In the genomic region with DNA sequence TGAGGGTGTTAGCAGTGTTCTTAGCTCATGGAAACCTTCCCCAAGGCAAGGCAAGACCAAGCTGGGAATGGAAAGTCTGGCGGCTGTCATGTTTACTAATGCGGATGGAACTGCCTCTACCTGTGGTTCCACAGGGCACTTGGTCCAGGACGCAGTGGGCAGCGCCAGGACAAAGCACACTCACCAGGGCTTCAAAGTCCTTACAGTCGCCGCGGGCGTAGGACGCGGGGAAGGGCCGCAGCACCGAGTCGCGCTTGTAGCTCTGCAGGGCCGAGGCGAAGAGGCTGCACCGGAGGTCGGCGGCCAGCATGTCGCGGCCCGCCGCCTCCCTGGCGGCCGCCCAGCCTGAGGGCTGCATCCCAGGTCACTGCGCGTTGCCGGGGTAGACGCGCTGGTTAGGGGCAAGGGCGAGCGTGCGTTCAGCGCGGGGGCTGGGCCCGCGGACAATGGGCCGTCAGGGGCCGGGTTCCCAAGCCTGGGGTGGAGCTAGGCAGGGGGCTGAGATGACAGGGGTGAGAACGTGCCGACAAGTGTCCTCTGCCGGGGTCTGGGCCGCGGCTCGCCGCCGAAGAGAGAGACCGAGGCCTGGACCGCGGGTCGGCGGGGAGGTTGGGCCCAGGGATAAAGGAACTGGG, we compare ENCODE assay signal across 8 cellular contexts. TPM values are rescaled to one million over a fixed set of nuclear protein-coding genes. Genes with fewer than 3 reads are reported as not detected.
DNase-seq lines count a peak whose midpoint lies in the region; ATAC-seq and TF ChIP-seq lines count a peak whose summit lies in the region.

No MANE protein-coding gene starts in this region.

- TF ChIP-seq CTCF in WTC11 (IDR thresholded peaks at IDR 0.05) (no peak), foreskin fibroblast (IDR thresholded peaks at IDR 0.05; ENCODE audit: low read depth, low read length) (no peak), neural crest cell (conservative IDR thresholded peaks at IDR 0.05) (no peak)

- ATAC-seq in GM19467 (IDR thresholded peaks at IDR 0.05; ENCODE audit: unreplicated experiment) = peak; percentile 26
- ATAC-seq in HG03520 (IDR thresholded peaks at IDR 0.05; ENCODE audit: unreplicated experiment) = peak; percentile 22
- peak; percentile 62 for ATAC-seq in WTC11

- H3K36me3 ChIP-seq in ES-I3 (ENCODE audit: insufficient read depth, low read length) = no peaks in the 10 kb centered on the region

- H3K27me3 Mint-ChIP-seq in WTC11 (ENCODE audit: low read depth) (peaks cover 36% of the 10 kb centered on the region), neural crest cell (ENCODE audit: low read depth) (no peaks in the 10 kb centered on the region)

- H3K4me1 ChIP-seq in ES-I3 (ENCODE audit: insufficient read depth, low read length) = peaks cover 12% of the 10 kb centered on the region

- DNase-seq in WTC11 (ENCODE audit: low spot score) (peak; percentile 65), foreskin fibroblast (peak in 1 of 2 donors; percentile 36), neural crest cell (ENCODE audit: low read depth, low spot score) (no peak), SK-N-DZ (ENCODE audit: low spot score) (no peak), NCI-H2107 (lab: John Stamatoyannopoulos, UW) (no peak)

- POLR2A ChIA-PET in WTC11 (lab: Charles Lee) = interaction anchor here (0.5 to 2.6 kb wide), 8 partner anchors 12 to 294 kb away, joined by 3 to 16 read pairs (median 6); a partner anchor contains a TSS

- no peaks in the 10 kb centered on the region for H3K36me3 Mint-ChIP-seq in WTC11
- H3K36me3 Mint-ChIP-seq in neural crest cell (ENCODE audit: low read depth) = peaks cover 5% of the 10 kb centered on the region

- CTCF ChIA-PET in WTC11 (lab: Charles Lee) = interaction anchor here (0.6 to 2.9 kb wide), 32 partner anchors 8 to 638 kb away, joined by 3 to 21 read pairs (median 5); a partner anchor contains a TSS

- peaks cover 17% of the 10 kb centered on the region for H3K4me1 Mint-ChIP-seq in WTC11
- H3K4me1 Mint-ChIP-seq in neural crest cell = peaks cover 40% of the 10 kb centered on the region

- H3K27ac Mint-ChIP-seq in WTC11 = no peak overlapping the region
- H3K27ac Mint-ChIP-seq in neural crest cell (ENCODE audit: unreplicated experiment) = peak overlapping the region; percentile 97

- H3K4me3 ChIP-seq in foreskin fibroblast (ENCODE audit: low read depth in 1 of 2, low read length in 2 of 2) = peak overlapping the region; percentile 56 to 68

- no peaks in the 10 kb centered on the region for H3K9me3 Mint-ChIP-seq in WTC11
- no peaks in the 10 kb centered on the region for H3K9me3 Mint-ChIP-seq in neural crest cell

- H3K9me3 ChIP-seq in ES-I3 (ENCODE audit: control insufficient read depth, insufficient read depth, low read length) = no peaks in the 10 kb centered on the region

- H3K9ac ChIP-seq in ES-I3 (ENCODE audit: low read depth, low read length) = peak overlapping the region; percentile 68

- H3K4me3 Mint-ChIP-seq in WTC11 (peak overlapping the region; percentile 76), neural crest cell (peak overlapping the region; percentile 88)

TF ChIP-seq in WTC11, 78 proteins besides CTCF, POLR2A, EP300 and RAD21 (continues in another document):
- TF ChIP-seq, protein P1, sequence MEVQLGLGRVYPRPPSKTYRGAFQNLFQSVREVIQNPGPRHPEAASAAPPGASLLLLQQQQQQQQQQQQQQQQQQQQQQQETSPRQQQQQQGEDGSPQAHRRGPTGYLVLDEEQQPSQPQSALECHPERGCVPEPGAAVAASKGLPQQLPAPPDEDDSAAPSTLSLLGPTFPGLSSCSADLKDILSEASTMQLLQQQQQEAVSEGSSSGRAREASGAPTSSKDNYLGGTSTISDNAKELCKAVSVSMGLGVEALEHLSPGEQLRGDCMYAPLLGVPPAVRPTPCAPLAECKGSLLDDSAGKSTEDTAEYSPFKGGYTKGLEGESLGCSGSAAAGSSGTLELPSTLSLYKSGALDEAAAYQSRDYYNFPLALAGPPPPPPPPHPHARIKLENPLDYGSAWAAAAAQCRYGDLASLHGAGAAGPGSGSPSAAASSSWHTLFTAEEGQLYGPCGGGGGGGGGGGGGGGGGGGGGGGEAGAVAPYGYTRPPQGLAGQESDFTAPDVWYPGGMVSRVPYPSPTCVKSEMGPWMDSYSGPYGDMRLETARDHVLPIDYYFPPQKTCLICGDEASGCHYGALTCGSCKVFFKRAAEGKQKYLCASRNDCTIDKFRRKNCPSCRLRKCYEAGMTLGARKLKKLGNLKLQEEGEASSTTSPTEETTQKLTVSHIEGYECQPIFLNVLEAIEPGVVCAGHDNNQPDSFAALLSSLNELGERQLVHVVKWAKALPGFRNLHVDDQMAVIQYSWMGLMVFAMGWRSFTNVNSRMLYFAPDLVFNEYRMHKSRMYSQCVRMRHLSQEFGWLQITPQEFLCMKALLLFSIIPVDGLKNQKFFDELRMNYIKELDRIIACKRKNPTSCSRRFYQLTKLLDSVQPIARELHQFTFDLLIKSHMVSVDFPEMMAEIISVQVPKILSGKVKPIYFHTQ (CRISPR knock-in tag; IDR thresholded peaks at IDR 0.05) = no peak
- TF ChIP-seq, protein P2, sequence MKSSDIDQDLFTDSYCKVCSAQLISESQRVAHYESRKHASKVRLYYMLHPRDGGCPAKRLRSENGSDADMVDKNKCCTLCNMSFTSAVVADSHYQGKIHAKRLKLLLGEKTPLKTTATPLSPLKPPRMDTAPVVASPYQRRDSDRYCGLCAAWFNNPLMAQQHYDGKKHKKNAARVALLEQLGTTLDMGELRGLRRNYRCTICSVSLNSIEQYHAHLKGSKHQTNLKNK (CRISPR knock-in tag; IDR thresholded peaks at IDR 0.05) = no peak
- TF ChIP-seq, protein P3, sequence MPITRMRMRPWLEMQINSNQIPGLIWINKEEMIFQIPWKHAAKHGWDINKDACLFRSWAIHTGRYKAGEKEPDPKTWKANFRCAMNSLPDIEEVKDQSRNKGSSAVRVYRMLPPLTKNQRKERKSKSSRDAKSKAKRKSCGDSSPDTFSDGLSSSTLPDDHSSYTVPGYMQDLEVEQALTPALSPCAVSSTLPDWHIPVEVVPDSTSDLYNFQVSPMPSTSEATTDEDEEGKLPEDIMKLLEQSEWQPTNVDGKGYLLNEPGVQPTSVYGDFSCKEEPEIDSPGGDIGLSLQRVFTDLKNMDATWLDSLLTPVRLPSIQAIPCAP (CRISPR knock-in tag; IDR thresholded peaks at IDR 0.05) = no peak
- TF ChIP-seq, protein P4, sequence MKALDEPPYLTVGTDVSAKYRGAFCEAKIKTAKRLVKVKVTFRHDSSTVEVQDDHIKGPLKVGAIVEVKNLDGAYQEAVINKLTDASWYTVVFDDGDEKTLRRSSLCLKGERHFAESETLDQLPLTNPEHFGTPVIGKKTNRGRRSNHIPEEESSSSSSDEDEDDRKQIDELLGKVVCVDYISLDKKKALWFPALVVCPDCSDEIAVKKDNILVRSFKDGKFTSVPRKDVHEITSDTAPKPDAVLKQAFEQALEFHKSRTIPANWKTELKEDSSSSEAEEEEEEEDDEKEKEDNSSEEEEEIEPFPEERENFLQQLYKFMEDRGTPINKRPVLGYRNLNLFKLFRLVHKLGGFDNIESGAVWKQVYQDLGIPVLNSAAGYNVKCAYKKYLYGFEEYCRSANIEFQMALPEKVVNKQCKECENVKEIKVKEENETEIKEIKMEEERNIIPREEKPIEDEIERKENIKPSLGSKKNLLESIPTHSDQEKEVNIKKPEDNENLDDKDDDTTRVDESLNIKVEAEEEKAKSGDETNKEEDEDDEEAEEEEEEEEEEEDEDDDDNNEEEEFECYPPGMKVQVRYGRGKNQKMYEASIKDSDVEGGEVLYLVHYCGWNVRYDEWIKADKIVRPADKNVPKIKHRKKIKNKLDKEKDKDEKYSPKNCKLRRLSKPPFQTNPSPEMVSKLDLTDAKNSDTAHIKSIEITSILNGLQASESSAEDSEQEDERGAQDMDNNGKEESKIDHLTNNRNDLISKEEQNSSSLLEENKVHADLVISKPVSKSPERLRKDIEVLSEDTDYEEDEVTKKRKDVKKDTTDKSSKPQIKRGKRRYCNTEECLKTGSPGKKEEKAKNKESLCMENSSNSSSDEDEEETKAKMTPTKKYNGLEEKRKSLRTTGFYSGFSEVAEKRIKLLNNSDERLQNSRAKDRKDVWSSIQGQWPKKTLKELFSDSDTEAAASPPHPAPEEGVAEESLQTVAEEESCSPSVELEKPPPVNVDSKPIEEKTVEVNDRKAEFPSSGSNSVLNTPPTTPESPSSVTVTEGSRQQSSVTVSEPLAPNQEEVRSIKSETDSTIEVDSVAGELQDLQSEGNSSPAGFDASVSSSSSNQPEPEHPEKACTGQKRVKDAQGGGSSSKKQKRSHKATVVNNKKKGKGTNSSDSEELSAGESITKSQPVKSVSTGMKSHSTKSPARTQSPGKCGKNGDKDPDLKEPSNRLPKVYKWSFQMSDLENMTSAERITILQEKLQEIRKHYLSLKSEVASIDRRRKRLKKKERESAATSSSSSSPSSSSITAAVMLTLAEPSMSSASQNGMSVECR (CRISPR knock-in tag; IDR thresholded peaks at IDR 0.05; ENCODE audit: borderline replicate concordance) = no peak
- TF ChIP-seq ZNF232 (CRISPR knock-in tag; IDR thresholded peaks at IDR 0.05) (0 out of 2 replicates have a peak, but pooled peaks have one; percentile 2), GTF2I (CRISPR knock-in tag; conservative IDR thresholded peaks at IDR 0.05) (no peak), KAT7 (CRISPR knock-in tag; IDR thresholded peaks at IDR 0.05; ENCODE audit: borderline replicate concordance) (no peak; the same call in 1 of the 2 replicates), JAZF1 (CRISPR knock-in tag; IDR thresholded peaks at IDR 0.05) (no peak), RELA (CRISPR knock-in tag; IDR thresholded peaks at IDR 0.05; ENCODE audit: borderline replicate concordance) (peak; percentile 33; the same call in 1 of the 2 replicates), ZBTB21 (CRISPR knock-in tag; IDR thresholded peaks at IDR 0.05; ENCODE audit: borderline replicate concordance) (no peak), FOXP1 (CRISPR knock-in tag; IDR thresholded peaks at IDR 0.05; ENCODE audit: borderline replicate concordance) (peak; percentile 48; the same call in 1 of the 2 replicates), TP53 (CRISPR knock-in tag; IDR thresholded peaks at IDR 0.05) (no peak), OVOL2 (CRISPR knock-in tag; IDR thresholded peaks at IDR 0.05; ENCODE audit: borderline replicate concordance) (no peak)

RNA-seq across cellular contexts. Expression of a gene that starts 0.5 kb away (rescaled TPM):
- total RNA-seq in WTC11 (2021) = 4.7 to 6.2 TPM (median 5.8 TPM) in 3 replicates
- total RNA-seq in neural crest cell = 14.8 and 15.5 TPM in 2 replicates
- polyA plus RNA-seq in SK-N-DZ (2014; cell fraction: cytosol; rRNA removed) = 23.9 and 25.0 TPM in 2 replicates
- 17.8 and 27.0 TPM in 2 replicates for polyA plus RNA-seq in SK-N-DZ (2014; cell fraction: nucleus; rRNA removed)

RNA-seq across cellular contexts. Expression of a gene that starts 9.7 kb away (rescaled TPM):
- not detected in 3 replicates for total RNA-seq in WTC11 (2021)
- total RNA-seq in neural crest cell = not detected in 2 replicates
- polyA plus RNA-seq in SK-N-DZ (2014; cell fraction: cytosol; rRNA removed) = not detected in 2 replicates
- polyA plus RNA-seq in SK-N-DZ (2014; cell fraction: nucleus; rRNA removed) = not detected in 2 replicates

RNA-seq across cellular contexts. Expression of a gene that starts 18.3 kb away (rescaled TPM):
- 9.7 to 10.4 TPM in 2 of 3 replicates, not detected in the other for total RNA-seq in WTC11 (2021)
- 17.2 TPM in 1 of 2 replicates, not detected in the other for total RNA-seq in neural crest cell
- polyA plus RNA-seq in SK-N-DZ (2014; cell fraction: cytosol; rRNA removed) = not detected in 2 replicates
- not detected in 2 replicates for polyA plus RNA-seq in SK-N-DZ (2014; cell fraction: nucleus; rRNA removed)
